8 cellular contexts compared by ENCODE assay signal in the genomic region with DNA sequence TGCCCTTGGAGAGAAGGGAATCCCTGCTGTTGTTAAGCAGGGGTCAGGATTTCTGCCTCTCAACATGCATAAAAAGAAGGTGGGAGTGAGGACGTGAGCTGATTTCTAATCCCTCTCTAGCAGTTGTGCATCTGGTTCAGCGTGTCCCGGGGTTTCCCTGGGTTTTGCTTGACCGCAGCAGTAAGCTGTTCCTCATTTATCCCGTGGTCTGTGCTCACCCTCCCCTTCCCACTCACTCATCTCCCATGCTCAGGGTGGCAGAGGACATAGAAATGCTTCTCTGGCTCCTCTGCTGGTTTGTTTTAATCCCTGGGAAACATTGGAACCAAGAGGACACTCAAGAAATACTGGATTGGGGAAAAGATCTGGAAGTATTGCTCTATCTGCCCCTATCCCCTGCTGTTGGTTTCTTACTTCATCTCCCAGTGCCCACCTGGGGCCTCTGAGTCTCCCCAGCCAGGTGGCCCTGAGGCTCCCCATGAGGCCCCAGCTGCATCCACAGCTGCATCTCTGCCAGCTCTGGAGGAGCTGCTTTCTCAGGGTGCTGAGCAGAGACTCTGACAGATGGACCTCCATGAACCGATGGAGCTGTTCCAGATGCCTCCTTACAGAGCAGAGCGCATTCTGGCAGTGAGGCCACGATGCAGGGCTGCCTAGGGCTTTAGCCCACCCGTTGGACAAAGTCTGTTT. TPM values are rescaled to one million over a fixed set of nuclear protein-coding genes. Genes with fewer than 3 reads are reported as not detected.
DNase-seq lines count a peak whose midpoint lies in the region; ATAC-seq and TF ChIP-seq lines count a peak whose summit lies in the region.
"Had no signal": no experiment of that assay in that cellular context is flagged by ENCODE, and none has a peak within 500 bp of the region (broad histone marks: within the 10 kb centered on the region; RNA-seq: fewer than 3 reads in every experiment).

No MANE protein-coding gene starts in this region.

- H3K4me1 ChIP-seq in sigmoid colon = no peaks in the 10 kb centered on the region

- H3K36me3 Mint-ChIP-seq in dendritic cell treated with granulocyte-macrophage colony-stimulating factor and Interleukin-4, amounts not matched to agents 40 ng/mL and 50 ng/mL, for 4 days (ENCODE audit: low read depth) = peaks cover 58% of the 10 kb centered on the region

- no peaks in the 10 kb centered on the region for H3K27me3 ChIP-seq in sigmoid colon

- no peaks in the 10 kb centered on the region for H3K9me3 Mint-ChIP-seq in dendritic cell treated with granulocyte-macrophage colony-stimulating factor and Interleukin-4, amounts not matched to agents 40 ng/mL and 50 ng/mL, for 4 days

- H3K4me1 Mint-ChIP-seq in dendritic cell treated with granulocyte-macrophage colony-stimulating factor and Interleukin-4, amounts not matched to agents 40 ng/mL and 50 ng/mL, for 4 days (ENCODE audit: low read depth) = peaks cover 82% of the 10 kb centered on the region

- ATAC-seq in GM21447 (IDR thresholded peaks at IDR 0.05; ENCODE audit: unreplicated experiment) = peak; percentile 39
- ATAC-seq: HCT116 had no signal

- intact Hi-C loops in dendritic cell treated with granulocyte-macrophage colony-stimulating factor and Interleukin-4, amounts not matched to agents 40 ng/mL and 50 ng/mL, for 4 days (cut with micrococcal nuclease) = no loop called here
- intact Hi-C loops in sigmoid colon (cut with DNase I) = no loop called here

- peak; percentile 79 for DNase-seq in NCI-H1694 (lab: John Stamatoyannopoulos, UW)
- peak; percentile 76 for DNase-seq in sigmoid colon
- no peak for DNase-seq in RKO (ENCODE audit: low spot score)
- no peak for DNase-seq in stimulated activated CD4-positive, alpha-beta T cell treated with anti-CD3 and anti-CD28 coated beads, Interleukin-2, amount 100 ng/mL, for 24 hours
- no peak for DNase-seq in NCI-H2196 (lab: John Stamatoyannopoulos, UW; ENCODE audit: unreplicated experiment)

- 63 to 82% methylated on average over 9 of the region's 9 CpGs for WGBS in sigmoid colon, 2 donors

- TF ChIP-seq EP300 in sigmoid colon (IDR thresholded peaks at IDR 0.05) = no peak

- no peak overlapping the region for H3K4me3 ChIP-seq in sigmoid colon

- H3K27ac ChIP-seq in sigmoid colon = no peak overlapping the region

- TF ChIP-seq CTCF in sigmoid colon (IDR thresholded peaks at IDR 0.05) = no peak

- peak overlapping the region; percentile 63 for H3K27ac Mint-ChIP-seq in dendritic cell treated with granulocyte-macrophage colony-stimulating factor and Interleukin-4, amounts not matched to agents 40 ng/mL and 50 ng/mL, for 4 days

- H3K4me3 Mint-ChIP-seq in dendritic cell treated with granulocyte-macrophage colony-stimulating factor and Interleukin-4, amounts not matched to agents 40 ng/mL and 50 ng/mL, for 4 days = peak overlapping the region; percentile 44

- no peak for TF ChIP-seq POLR2A in sigmoid colon (IDR thresholded peaks at IDR 0.05)

- no peaks in the 10 kb centered on the region for H3K36me3 ChIP-seq in sigmoid colon

- H3K27me3 Mint-ChIP-seq in dendritic cell treated with granulocyte-macrophage colony-stimulating factor and Interleukin-4, amounts not matched to agents 40 ng/mL and 50 ng/mL, for 4 days = no peaks in the 10 kb centered on the region

- no peaks in the 10 kb centered on the region for H3K9me3 ChIP-seq in sigmoid colon

RNA-seq across cellular contexts. Expression of gene TET3, which starts 36.2 kb away (rescaled TPM):
- 1 to 10 TPM; 3.1 to 5.8 (median 3.6) TPM for total RNA-seq in sigmoid colon
- 1 to 10 TPM; 1.8 to 9.6 (median 2.5) TPM for polyA plus RNA-seq in sigmoid colon

Comparison
In these comparisons a context has a peak if more than half of its experiments do, and no peak if none do; other contexts are left out.
1. DNase-seq: peak in NCI-H1694 (single experiment) and sigmoid colon (single experiment); none in RKO (single experiment), stimulated activated CD4-positive, alpha-beta T cell treated with anti-CD3 and anti-CD28 coated beads, Interleukin-2, amount 100 ng/mL, for 24 hours (0 of 2) and NCI-H2196 (single experiment).